In the genomic region with DNA sequence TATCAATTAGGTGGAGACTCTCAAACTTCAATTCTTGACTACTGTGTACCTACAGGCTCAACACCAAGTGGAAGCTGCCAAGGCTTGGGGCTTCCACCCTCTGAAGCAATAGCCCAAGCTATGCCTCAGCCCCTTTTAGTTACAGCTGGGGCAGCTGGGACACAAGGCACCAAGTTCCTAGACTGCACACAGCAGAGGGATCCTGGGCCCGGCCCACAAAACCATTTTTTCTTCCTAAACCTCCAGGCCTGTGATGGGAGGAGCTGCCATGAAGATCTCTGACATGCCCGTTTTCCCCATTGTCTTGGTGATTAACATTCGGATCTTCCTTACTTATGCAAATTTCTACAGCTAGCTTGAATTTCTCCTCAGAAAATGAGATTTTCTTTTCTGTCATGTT, we compare ENCODE assay signal across 25 cellular contexts. TPM values are rescaled to one million over a fixed set of nuclear protein-coding genes. Genes with fewer than 3 reads are reported as not detected.
A peak's percentile ranks its signal among the peaks of the same experiment; 100 is the strongest.
DNase-seq lines count a peak whose midpoint lies in the region; ATAC-seq, FAIRE-seq and TF ChIP-seq lines count a peak whose summit lies in the region.
"Had no signal": no experiment of that assay in that cellular context is flagged by ENCODE, and none has a peak within 500 bp of the region (broad histone marks: within the 10 kb centered on the region; RNA-seq: fewer than 3 reads in every experiment).

No MANE protein-coding gene starts in this region.

- peaks cover 25% of the 10 kb centered on the region for H3F3A ChIP-seq in neural progenitor cell (ENCODE audit: low read depth)

- peaks cover 65% of the 10 kb centered on the region for H3K79me2 ChIP-seq in neural progenitor cell (ENCODE audit: low read depth)

- DNase-seq in A549 (ENCODE audit: low read depth in 1 of 2, low spot score in 1 of 2) (no peak), endothelial cell (ENCODE audit: low spot score) (no peak), neural crest cell (ENCODE audit: low read depth, low spot score) (no peak), tibial nerve (ENCODE audit: low spot score in 2 of 2) (no peak), DMS79 treated with DMSO at 0.1 percent for 48 hours (lab: John Stamatoyannopoulos, UW) (no peak), neural progenitor cell (ENCODE audit: low spot score) (no peak), COLO668 (lab: John Stamatoyannopoulos, UW; ENCODE audit: unreplicated experiment) (no peak)
- DNase-seq: ACHN; AML-193; BE2C; Caco-2; CD4-positive, alpha-beta memory T cell; DMS153; EL; GDM1; GOT3 had no signal

- H3K36me3 Mint-ChIP-seq in endothelial cell (ENCODE audit: low read depth, unreplicated experiment) (peaks cover 58% of the 10 kb centered on the region), neural crest cell (ENCODE audit: low read depth) (peaks cover 48% of the 10 kb centered on the region), neural progenitor cell (peaks cover 54% of the 10 kb centered on the region)

- TF ChIP-seq RAD21 in A549 (conservative IDR thresholded peaks at IDR 0.05 in 1 of 2, IDR thresholded peaks at IDR 0.05 in 1 of 2), result no peak

- no peak overlapping the region for H3K9ac ChIP-seq in neural progenitor cell
- H3K9ac ChIP-seq: BLaER1 treated with 17β-estradiol and CSF1 and Interleukin-3, amounts not matched to agents 10 nM and 100 nM had no signal

- H3K27ac ChIP-seq in A549 (no peak overlapping the region), HEK293 (ENCODE audit: extremely low read depth, low read depth, low read length) (no peak overlapping the region), tibial nerve (no peak overlapping the region), neural progenitor cell (no peak overlapping the region)
- H3K27ac ChIP-seq: 22Rv1; BLaER1 treated with 17β-estradiol and CSF1 and Interleukin-3, amounts not matched to agents 10 nM and 100 nM had no signal

- H3K4me3 ChIP-seq in A549 (no peak overlapping the region), HEK293 (ENCODE audit: low read depth, low read length) (no peak overlapping the region), tibial nerve (no peak overlapping the region), neural progenitor cell (no peak overlapping the region)
- H3K4me3 ChIP-seq: BLaER1 treated with 17β-estradiol and CSF1 and Interleukin-3, amounts not matched to agents 10 nM and 100 nM; GM12878; HAP-1 had no signal

- CTCF ChIA-PET in A549 (lab: Yijun Ruan, JAX) (interaction anchor here (2.2 kb wide), 1 partner anchor 61 kb away, joined by 9 read pairs; no protein-coding TSS in a partner anchor), HEK293 (lab: Yijun Ruan, JAX) (no interaction called here)

- H3K4me1 ChIP-seq in A549 (0 out of 3 replicates have a peak, but pooled peaks cover 5% of the 10 kb centered on the region), HEK293 (ENCODE audit: control insufficient read depth, insufficient read depth, low read length) (no peaks in the 10 kb centered on the region), tibial nerve (peaks cover 0 to 22% (median 10%) of the 10 kb centered on the region in 4 donors), neural progenitor cell (peaks cover 6% of the 10 kb centered on the region)
- H3K4me1 ChIP-seq: BE2C, Caco-2 had no signal

- ATAC-seq in A549, result no peak
- ATAC-seq: GM12878 had no signal

- H3K4me1 Mint-ChIP-seq in endothelial cell (ENCODE audit: unreplicated experiment), result peaks cover 15% of the 10 kb centered on the region
- H3K4me1 Mint-ChIP-seq in neural crest cell, result peaks cover 18% of the 10 kb centered on the region
- peaks cover 17% of the 10 kb centered on the region for H3K4me1 Mint-ChIP-seq in neural progenitor cell

- 89% methylated on average over 3 of the region's 3 CpGs for WGBS in A549 (ENCODE audit: missing lambda C conversion rate)
- WGBS in tibial nerve, 2 donors, result 94 to 98% methylated on average over 3 of the region's 3 CpGs

- POLR2A ChIA-PET in A549 (lab: Yijun Ruan, JAX), result no interaction called here
- POLR2A ChIA-PET in HEK293 (lab: Yijun Ruan, JAX), result no interaction called here

- peaks cover 0 to 17% of the 10 kb centered on the region in 2 experiments; a peak in 1 of 3 replicates for H3K36me3 ChIP-seq in HEK293 (ENCODE audit: control insufficient read depth in 2 of 2, insufficient read depth in 1 of 2, low read length in 2 of 2)
- peaks cover 0 to 53% (median 0%) of the 10 kb centered on the region in 3 donors for H3K36me3 ChIP-seq in tibial nerve
- peaks cover 39% of the 10 kb centered on the region for H3K36me3 ChIP-seq in neural progenitor cell
- H3K36me3 ChIP-seq: BE2C, HAP-1 had no signal

- TF ChIP-seq EP300 in A549 (IDR thresholded peaks at IDR 0.05) (no peak), tibial nerve (IDR thresholded peaks at IDR 0.05) (no peak)

- no peaks in the 10 kb centered on the region for H3K27me3 ChIP-seq in tibial nerve
- no peaks in the 10 kb centered on the region for H3K27me3 ChIP-seq in neural progenitor cell
- H3K27me3 ChIP-seq: BE2C; BLaER1 treated with 17β-estradiol and CSF1 and Interleukin-3, amounts not matched to agents 10 nM and 100 nM had no signal

- peaks cover 5% of the 10 kb centered on the region for H4K20me1 ChIP-seq in neural progenitor cell (ENCODE audit: low read depth)
- H4K20me1 ChIP-seq: BLaER1 treated with 17β-estradiol and CSF1 and Interleukin-3, amounts not matched to agents 10 nM and 100 nM had no signal

- peaks cover 5% of the 10 kb centered on the region for H3K27me3 Mint-ChIP-seq in endothelial cell (ENCODE audit: unreplicated experiment)
- no peaks in the 10 kb centered on the region for H3K27me3 Mint-ChIP-seq in neural crest cell (ENCODE audit: low read depth)
- H3K27me3 Mint-ChIP-seq in neural progenitor cell (ENCODE audit: insufficient read depth, low read depth), result no peaks in the 10 kb centered on the region
- H3K27me3 Mint-ChIP-seq: CD4-positive, alpha-beta memory T cell had no signal

- H3K4me2 ChIP-seq in A549 (no peak overlapping the region), neural progenitor cell (no peak overlapping the region)
- H3K4me2 ChIP-seq: BLaER1 treated with 17β-estradiol and CSF1 and Interleukin-3, amounts not matched to agents 10 nM and 100 nM had no signal

- FAIRE-seq in A549 (lab: Jason Lieb, UNC), result no peak
- FAIRE-seq: A204.1, GM12878, GM18507, H54 had no signal

- H3K9me3 Mint-ChIP-seq in endothelial cell (ENCODE audit: unreplicated experiment), result peaks cover 13% of the 10 kb centered on the region
- peaks cover 18% of the 10 kb centered on the region for H3K9me3 Mint-ChIP-seq in neural crest cell
- H3K9me3 Mint-ChIP-seq in neural progenitor cell, result peaks cover 31% of the 10 kb centered on the region

- no peak for TF ChIP-seq POLR2A in A549 (IDR thresholded peaks at IDR 0.05; ENCODE audit: low read length)
- TF ChIP-seq POLR2A in tibial nerve (IDR thresholded peaks at IDR 0.05), result no peak

- peak overlapping the region; percentile 70 for H3K4me3 Mint-ChIP-seq in endothelial cell (ENCODE audit: unreplicated experiment)
- peak overlapping the region; percentile 60 for H3K4me3 Mint-ChIP-seq in neural crest cell
- H3K4me3 Mint-ChIP-seq in neural progenitor cell, result no peak overlapping the region
- H3K4me3 Mint-ChIP-seq: CD14-positive monocyte had no signal

- H2AFZ ChIP-seq in neural progenitor cell (replicated peaks), result no peak overlapping the region

- H3K27ac Mint-ChIP-seq in endothelial cell (ENCODE audit: unreplicated experiment), result no peak overlapping the region
- H3K27ac Mint-ChIP-seq in neural crest cell (ENCODE audit: unreplicated experiment), result no peak overlapping the region
- H3K27ac Mint-ChIP-seq in neural progenitor cell, result no peak overlapping the region

- peaks cover 32% of the 10 kb centered on the region for H3K9me3 ChIP-seq in A549
- no peaks in the 10 kb centered on the region for H3K9me3 ChIP-seq in HEK293 (ENCODE audit: control insufficient read depth, insufficient read depth, low read depth, low read length)
- H3K9me3 ChIP-seq in tibial nerve, result no peaks in the 10 kb centered on the region
- peaks cover 15% of the 10 kb centered on the region for H3K9me3 ChIP-seq in neural progenitor cell (ENCODE audit: low read depth)
- H3K9me3 ChIP-seq: BE2C had no signal

- no peak for TF ChIP-seq CTCF in A549 (IDR thresholded peaks at IDR 0.05)
- no peak for TF ChIP-seq CTCF in HEK293 (tag by site-specific recombination; IDR thresholded peaks at IDR 0.05)
- no peak for TF ChIP-seq CTCF in endothelial cell (IDR thresholded peaks at IDR 0.05; ENCODE audit: unreplicated experiment)
- no peak for TF ChIP-seq CTCF in neural crest cell (conservative IDR thresholded peaks at IDR 0.05)
- no peak for TF ChIP-seq CTCF in tibial nerve (IDR thresholded peaks at IDR 0.05)
- TF ChIP-seq CTCF in neural progenitor cell (IDR thresholded peaks at IDR 0.05), result no peak

TF ChIP-seq in A549, 52 proteins besides CTCF, POLR2A, EP300 and RAD21:
- no peak for TF ChIP-seq RCOR1 (IDR thresholded peaks at IDR 0.05; ENCODE audit: low read depth, low read length)
- TF ChIP-seq ZFP36 (IDR thresholded peaks at IDR 0.05; ENCODE audit: borderline replicate concordance, partially characterized antibody), result peak; percentile 85

TF ChIP-seq in HEK293, 187 proteins besides CTCF, POLR2A, EP300 and RAD21 (continues in another document):
- TF ChIP-seq ZNF555 (tag by site-specific recombination; conservative IDR thresholded peaks at IDR 0.05) (no peak), PRDM4 (tag by site-specific recombination; IDR thresholded peaks at IDR 0.05) (no peak)

RNA-seq across cellular contexts. Expression of gene UGDH, which starts 3.4 kb away (rescaled TPM):
- polyA plus RNA-seq in A549 (2011; rRNA removed), result 417 and 610 TPM in 2 replicates
- 219 and 276 TPM in 2 replicates for polyA plus RNA-seq in A549 (2012; cell fraction: cytosol; rRNA removed)
- 133 and 438 TPM in 2 replicates for polyA plus RNA-seq in A549 (2012; cell fraction: nucleus; rRNA removed)
- polyA plus RNA-seq in A549 (2017; fragmentation: RNase III; extraction: RNeasy Plus Mini Kit Qiagen cat#74134 plus additional on column Dnase treatment), result 597 to 691 TPM (median 679 TPM) in 3 replicates
- 250 and 294 TPM in 2 replicates for polyA minus RNA-seq in A549 (2011; rRNA and poly(A)+ RNA removed)
- total RNA-seq in endothelial cell (ENCODE audit: unreplicated experiment), result 93.9 TPM
- total RNA-seq in neural crest cell, result 110 and 111 TPM in 2 replicates
- total RNA-seq in tibial nerve, result 100 to 1,000 TPM in 1 of 4 donors, 10 to 100 TPM in 3; 39.5 to 108 (median 64.4) TPM
- 128 and 157 TPM in 2 replicates for total RNA-seq in neural progenitor cell (ENCODE audit: low replicate concordance)
